Comparison of ENCODE assay signal across 1 cellular context in the genomic region with DNA sequence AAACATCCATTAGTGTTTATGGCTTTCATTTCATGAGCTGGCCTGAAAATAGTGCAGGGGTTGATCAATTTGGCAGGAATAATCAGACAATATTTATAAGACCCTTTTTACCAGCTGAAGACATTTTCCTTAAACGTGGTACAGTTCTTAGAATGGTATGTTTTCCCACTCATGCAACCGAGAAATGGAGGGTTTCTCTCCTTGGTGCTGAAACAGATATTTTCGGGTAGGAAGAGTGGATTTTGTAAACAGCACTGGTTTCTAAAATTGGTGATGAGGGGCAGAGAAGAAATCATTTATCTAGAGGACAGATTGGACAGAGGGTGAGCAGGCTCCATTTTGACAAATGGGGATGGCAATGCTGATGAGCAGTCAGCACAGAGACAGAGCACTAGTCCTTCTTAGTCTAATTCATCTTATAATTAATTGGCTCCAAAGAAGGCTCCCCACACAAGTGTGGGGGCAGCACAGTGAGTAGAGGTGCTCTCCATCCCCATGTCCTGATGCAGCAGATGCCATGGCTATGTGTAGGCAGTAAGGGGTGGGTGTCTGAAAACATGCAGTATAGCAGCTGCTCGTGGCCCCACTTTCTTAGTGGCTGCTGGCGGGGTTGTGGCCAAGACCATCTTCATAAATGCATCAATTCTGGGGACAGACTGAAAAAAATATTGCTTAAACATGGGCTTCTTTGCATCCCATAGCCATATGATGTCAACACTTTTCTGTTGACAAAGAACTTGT.
TF ChIP-seq lines count a peak whose summit lies in the region.

No MANE protein-coding gene starts in this region.

TF ChIP-seq in IMR-90, 13 proteins besides CTCF, POLR2A, EP300 and RAD21:
- TF ChIP-seq, protein P1, sequence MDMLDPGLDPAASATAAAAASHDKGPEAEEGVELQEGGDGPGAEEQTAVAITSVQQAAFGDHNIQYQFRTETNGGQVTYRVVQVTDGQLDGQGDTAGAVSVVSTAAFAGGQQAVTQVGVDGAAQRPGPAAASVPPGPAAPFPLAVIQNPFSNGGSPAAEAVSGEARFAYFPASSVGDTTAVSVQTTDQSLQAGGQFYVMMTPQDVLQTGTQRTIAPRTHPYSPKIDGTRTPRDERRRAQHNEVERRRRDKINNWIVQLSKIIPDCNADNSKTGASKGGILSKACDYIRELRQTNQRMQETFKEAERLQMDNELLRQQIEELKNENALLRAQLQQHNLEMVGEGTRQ (IDR thresholded peaks at IDR 0.05; ENCODE audit: low read depth, low read length) = no peak
- TF ChIP-seq BHLHE40 (IDR thresholded peaks at IDR 0.05; ENCODE audit: low read depth, low read length) (no peak), FOS (IDR thresholded peaks at IDR 0.05; ENCODE audit: low read depth, low read length) (no peak), RCOR1 (IDR thresholded peaks at IDR 0.05; ENCODE audit: insufficient replicate concordance, low read length) (no peak), MXI1 (IDR thresholded peaks at IDR 0.05; ENCODE audit: borderline replicate concordance, low read depth, low read length) (no peak), RFX5 (IDR thresholded peaks at IDR 0.05; ENCODE audit: low read depth, low read length) (no peak), SMC3 (IDR thresholded peaks at IDR 0.05; ENCODE audit: low read depth, low read length) (no peak), MAFK (IDR thresholded peaks at IDR 0.05; ENCODE audit: low read depth, low read length) (no peak), CHD1 (IDR thresholded peaks at IDR 0.05; ENCODE audit: low read depth, low read length) (no peak), NFE2L2 (IDR thresholded peaks at IDR 0.05; ENCODE audit: low read depth, low read length) (no peak), MAZ (IDR thresholded peaks at IDR 0.05; ENCODE audit: borderline replicate concordance, low read depth, low read length) (no peak), CEBPB (IDR thresholded peaks at IDR 0.05; ENCODE audit: low read depth, low read length) (no peak)
- TF ChIP-seq, protein P2, sequence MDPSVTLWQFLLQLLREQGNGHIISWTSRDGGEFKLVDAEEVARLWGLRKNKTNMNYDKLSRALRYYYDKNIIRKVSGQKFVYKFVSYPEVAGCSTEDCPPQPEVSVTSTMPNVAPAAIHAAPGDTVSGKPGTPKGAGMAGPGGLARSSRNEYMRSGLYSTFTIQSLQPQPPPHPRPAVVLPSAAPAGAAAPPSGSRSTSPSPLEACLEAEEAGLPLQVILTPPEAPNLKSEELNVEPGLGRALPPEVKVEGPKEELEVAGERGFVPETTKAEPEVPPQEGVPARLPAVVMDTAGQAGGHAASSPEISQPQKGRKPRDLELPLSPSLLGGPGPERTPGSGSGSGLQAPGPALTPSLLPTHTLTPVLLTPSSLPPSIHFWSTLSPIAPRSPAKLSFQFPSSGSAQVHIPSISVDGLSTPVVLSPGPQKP (IDR thresholded peaks at IDR 0.05; ENCODE audit: borderline replicate concordance, low read depth, low read length) = no peak
TF ChIP-seq in IMR-90: peak in this region for 0.
